ENCODE assay signal across 1 cellular context in the genomic region with DNA sequence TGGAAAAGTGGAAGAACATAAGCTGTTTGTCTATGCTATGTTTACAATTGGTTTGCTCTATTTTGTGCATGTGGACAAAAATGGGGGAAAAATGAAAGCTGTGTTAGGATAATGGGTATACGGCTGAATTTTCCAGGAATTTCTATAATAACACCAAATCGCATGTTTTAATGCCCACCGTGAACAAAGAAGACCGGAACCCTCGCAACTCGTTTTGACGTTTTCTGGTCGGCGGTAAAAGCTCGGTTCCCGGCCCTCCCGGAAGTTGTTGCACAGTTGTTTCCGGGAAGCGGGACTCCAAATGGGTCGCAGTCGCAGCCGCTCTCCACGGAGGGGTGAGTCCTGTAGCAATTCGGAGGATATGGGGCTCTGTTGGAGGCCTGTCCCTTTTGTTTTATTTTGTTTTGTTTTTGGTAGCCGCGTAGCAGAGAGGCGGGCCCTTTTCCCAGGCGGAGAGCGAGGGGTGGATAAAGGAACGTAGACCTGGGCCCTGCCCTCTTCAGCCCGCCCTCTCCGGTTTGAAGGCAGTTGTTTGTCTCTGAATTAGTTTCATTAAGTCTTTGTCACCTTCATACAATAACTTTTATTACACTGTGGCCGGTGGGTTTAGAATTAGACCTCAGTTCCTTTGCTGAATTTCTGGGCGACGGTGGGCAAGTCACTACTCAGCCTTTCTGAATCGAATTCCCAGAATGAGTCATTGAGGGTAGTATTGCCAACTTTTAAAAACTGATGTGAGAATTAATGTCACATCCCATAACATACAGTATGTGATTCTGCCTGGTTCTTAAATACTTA.
TF ChIP-seq lines count a peak whose summit lies in the region.

A gene with protein sequence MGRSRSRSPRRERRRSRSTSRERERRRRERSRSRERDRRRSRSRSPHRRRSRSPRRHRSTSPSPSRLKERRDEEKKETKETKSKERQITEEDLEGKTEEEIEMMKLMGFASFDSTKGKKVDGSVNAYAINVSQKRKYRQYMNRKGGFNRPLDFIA (plus strand): TSS at position 273 of the 798 bp plus-strand sequence. CDS start 29 bp downstream, at position 302.

TF ChIP-seq in HepG2, 621 proteins besides CTCF, POLR2A, EP300 and RAD21 (continued from another document and continues in another):
- TF ChIP-seq, protein P1, sequence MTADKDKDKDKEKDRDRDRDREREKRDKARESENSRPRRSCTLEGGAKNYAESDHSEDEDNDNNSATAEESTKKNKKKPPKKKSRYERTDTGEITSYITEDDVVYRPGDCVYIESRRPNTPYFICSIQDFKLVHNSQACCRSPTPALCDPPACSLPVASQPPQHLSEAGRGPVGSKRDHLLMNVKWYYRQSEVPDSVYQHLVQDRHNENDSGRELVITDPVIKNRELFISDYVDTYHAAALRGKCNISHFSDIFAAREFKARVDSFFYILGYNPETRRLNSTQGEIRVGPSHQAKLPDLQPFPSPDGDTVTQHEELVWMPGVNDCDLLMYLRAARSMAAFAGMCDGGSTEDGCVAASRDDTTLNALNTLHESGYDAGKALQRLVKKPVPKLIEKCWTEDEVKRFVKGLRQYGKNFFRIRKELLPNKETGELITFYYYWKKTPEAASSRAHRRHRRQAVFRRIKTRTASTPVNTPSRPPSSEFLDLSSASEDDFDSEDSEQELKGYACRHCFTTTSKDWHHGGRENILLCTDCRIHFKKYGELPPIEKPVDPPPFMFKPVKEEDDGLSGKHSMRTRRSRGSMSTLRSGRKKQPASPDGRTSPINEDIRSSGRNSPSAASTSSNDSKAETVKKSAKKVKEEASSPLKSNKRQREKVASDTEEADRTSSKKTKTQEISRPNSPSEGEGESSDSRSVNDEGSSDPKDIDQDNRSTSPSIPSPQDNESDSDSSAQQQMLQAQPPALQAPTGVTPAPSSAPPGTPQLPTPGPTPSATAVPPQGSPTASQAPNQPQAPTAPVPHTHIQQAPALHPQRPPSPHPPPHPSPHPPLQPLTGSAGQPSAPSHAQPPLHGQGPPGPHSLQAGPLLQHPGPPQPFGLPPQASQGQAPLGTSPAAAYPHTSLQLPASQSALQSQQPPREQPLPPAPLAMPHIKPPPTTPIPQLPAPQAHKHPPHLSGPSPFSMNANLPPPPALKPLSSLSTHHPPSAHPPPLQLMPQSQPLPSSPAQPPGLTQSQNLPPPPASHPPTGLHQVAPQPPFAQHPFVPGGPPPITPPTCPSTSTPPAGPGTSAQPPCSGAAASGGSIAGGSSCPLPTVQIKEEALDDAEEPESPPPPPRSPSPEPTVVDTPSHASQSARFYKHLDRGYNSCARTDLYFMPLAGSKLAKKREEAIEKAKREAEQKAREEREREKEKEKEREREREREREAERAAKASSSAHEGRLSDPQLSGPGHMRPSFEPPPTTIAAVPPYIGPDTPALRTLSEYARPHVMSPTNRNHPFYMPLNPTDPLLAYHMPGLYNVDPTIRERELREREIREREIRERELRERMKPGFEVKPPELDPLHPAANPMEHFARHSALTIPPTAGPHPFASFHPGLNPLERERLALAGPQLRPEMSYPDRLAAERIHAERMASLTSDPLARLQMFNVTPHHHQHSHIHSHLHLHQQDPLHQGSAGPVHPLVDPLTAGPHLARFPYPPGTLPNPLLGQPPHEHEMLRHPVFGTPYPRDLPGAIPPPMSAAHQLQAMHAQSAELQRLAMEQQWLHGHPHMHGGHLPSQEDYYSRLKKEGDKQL (CRISPR knock-in tag; IDR thresholded peaks at IDR 0.05; ENCODE audit: low read depth): peak; percentile 64; the same call in 1 of the 2 replicates
- TF ChIP-seq GTF3A (CRISPR knock-in tag; conservative IDR thresholded peaks at IDR 0.05): peak; percentile 74; the same call in 1 of the 2 replicates
- TF ChIP-seq HOXA3 (CRISPR knock-in tag; IDR thresholded peaks at IDR 0.05): peak; percentile 92
- TF ChIP-seq ZNF850 (CRISPR knock-in tag; conservative IDR thresholded peaks at IDR 0.05): peak; percentile 83; the same call in 1 of the 2 replicates
- 0 out of 2 replicates have a peak, but pooled peaks have one; percentile 43 for TF ChIP-seq REXO4 (CRISPR knock-in tag; IDR thresholded peaks at IDR 0.05; ENCODE audit: borderline replicate concordance)
- TF ChIP-seq, protein P2, sequence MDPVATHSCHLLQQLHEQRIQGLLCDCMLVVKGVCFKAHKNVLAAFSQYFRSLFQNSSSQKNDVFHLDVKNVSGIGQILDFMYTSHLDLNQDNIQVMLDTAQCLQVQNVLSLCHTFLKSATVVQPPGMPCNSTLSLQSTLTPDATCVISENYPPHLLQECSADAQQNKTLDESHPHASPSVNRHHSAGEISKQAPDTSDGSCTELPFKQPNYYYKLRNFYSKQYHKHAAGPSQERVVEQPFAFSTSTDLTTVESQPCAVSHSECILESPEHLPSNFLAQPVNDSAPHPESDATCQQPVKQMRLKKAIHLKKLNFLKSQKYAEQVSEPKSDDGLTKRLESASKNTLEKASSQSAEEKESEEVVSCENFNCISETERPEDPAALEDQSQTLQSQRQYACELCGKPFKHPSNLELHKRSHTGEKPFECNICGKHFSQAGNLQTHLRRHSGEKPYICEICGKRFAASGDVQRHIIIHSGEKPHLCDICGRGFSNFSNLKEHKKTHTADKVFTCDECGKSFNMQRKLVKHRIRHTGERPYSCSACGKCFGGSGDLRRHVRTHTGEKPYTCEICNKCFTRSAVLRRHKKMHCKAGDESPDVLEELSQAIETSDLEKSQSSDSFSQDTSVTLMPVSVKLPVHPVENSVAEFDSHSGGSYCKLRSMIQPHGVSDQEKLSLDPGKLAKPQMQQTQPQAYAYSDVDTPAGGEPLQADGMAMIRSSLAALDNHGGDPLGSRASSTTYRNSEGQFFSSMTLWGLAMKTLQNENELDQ (CRISPR knock-in tag; IDR thresholded peaks at IDR 0.05; ENCODE audit: borderline replicate concordance): peak; percentile 91; the same call in 1 of the 2 replicates
- TF ChIP-seq PLRG1 (conservative IDR thresholded peaks at IDR 0.05): no peak
- no peak for TF ChIP-seq TCF7L2 (IDR thresholded peaks at IDR 0.05; ENCODE audit: low read depth, low read length)
- TF ChIP-seq, protein P3, sequence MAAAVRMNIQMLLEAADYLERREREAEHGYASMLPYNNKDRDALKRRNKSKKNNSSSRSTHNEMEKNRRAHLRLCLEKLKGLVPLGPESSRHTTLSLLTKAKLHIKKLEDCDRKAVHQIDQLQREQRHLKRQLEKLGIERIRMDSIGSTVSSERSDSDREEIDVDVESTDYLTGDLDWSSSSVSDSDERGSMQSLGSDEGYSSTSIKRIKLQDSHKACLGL (CRISPR knock-in tag; IDR thresholded peaks at IDR 0.05): no peak; the same call in 1 of the 2 replicates
- peak in 1 of 2 experiments; percentile 99; a peak in 2 of 4 replicates for TF ChIP-seq KLF16 (CRISPR knock-in tag; IDR thresholded peaks at IDR 0.05)
- no peak for TF ChIP-seq ATM (IDR thresholded peaks at IDR 0.05; ENCODE audit: borderline replicate concordance)
- TF ChIP-seq MIER3 (CRISPR knock-in tag; IDR thresholded peaks at IDR 0.05; ENCODE audit: borderline replicate concordance): peak; percentile 90; the same call in 1 of the 2 replicates
- TF ChIP-seq, protein P4, sequence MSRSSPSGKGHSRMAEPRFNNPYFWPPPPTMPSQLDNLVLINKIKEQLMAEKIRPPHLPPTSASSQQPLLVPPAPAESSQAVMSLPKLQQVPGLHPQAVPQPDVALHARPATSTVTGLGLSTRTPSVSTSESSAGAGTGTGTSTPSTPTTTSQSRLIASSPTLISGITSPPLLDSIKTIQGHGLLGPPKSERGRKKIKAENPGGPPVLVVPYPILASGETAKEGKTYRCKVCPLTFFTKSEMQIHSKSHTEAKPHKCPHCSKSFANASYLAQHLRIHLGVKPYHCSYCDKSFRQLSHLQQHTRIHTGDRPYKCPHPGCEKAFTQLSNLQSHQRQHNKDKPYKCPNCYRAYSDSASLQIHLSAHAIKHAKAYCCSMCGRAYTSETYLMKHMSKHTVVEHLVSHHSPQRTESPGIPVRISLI (CRISPR knock-in tag; IDR thresholded peaks at IDR 0.05; ENCODE audit: borderline replicate concordance): no peak
- peak; percentile 50; the same call in 1 of the 2 replicates for TF ChIP-seq ZKSCAN1 (IDR thresholded peaks at IDR 0.05; ENCODE audit: low read length)
- TF ChIP-seq NRL (CRISPR knock-in tag; IDR thresholded peaks at IDR 0.05; ENCODE audit: borderline replicate concordance): peak; percentile 81; the same call in 1 of the 2 replicates
- TF ChIP-seq NKX3-1 (CRISPR knock-in tag; IDR thresholded peaks at IDR 0.05): peak; percentile 96
- TF ChIP-seq ZNF207 (IDR thresholded peaks at IDR 0.05; ENCODE audit: borderline replicate concordance): no peak
- TF ChIP-seq, protein P5, sequence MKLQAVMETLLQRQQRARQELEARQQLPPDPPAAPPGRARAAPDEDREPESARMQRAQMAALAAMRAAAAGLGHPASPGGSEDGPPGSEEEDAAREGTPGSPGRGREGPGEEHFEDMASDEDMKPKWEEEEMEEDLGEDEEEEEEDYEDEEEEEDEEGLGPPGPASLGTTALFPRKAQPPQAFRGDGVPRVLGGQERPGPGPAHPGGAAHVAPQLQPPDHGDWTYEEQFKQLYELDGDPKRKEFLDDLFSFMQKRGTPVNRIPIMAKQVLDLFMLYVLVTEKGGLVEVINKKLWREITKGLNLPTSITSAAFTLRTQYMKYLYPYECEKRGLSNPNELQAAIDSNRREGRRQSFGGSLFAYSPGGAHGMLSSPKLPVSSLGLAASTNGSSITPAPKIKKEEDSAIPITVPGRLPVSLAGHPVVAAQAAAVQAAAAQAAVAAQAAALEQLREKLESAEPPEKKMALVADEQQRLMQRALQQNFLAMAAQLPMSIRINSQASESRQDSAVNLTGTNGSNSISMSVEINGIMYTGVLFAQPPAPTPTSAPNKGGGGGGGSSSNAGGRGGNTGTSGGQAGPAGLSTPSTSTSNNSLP (IDR thresholded peaks at IDR 0.05; ENCODE audit: low read depth, low read length): 0 out of 2 replicates have a peak, but pooled peaks have one; percentile 18
- no peak for TF ChIP-seq ZNF496 (CRISPR knock-in tag; IDR thresholded peaks at IDR 0.05; ENCODE audit: insufficient replicate concordance)
- peak; percentile 45; the same call in 1 of the 2 replicates for TF ChIP-seq ZFP37 (CRISPR knock-in tag; IDR thresholded peaks at IDR 0.05; ENCODE audit: borderline replicate concordance)
- TF ChIP-seq ZNF776 (CRISPR knock-in tag; IDR thresholded peaks at IDR 0.05): no peak
- TF ChIP-seq ZNF326 (CRISPR knock-in tag; IDR thresholded peaks at IDR 0.05; ENCODE audit: borderline replicate concordance): no peak
- no peak; the same call in 1 of the 2 replicates for TF ChIP-seq ZBTB1 (CRISPR knock-in tag; IDR thresholded peaks at IDR 0.05; ENCODE audit: borderline replicate concordance)
- TF ChIP-seq, protein P6, sequence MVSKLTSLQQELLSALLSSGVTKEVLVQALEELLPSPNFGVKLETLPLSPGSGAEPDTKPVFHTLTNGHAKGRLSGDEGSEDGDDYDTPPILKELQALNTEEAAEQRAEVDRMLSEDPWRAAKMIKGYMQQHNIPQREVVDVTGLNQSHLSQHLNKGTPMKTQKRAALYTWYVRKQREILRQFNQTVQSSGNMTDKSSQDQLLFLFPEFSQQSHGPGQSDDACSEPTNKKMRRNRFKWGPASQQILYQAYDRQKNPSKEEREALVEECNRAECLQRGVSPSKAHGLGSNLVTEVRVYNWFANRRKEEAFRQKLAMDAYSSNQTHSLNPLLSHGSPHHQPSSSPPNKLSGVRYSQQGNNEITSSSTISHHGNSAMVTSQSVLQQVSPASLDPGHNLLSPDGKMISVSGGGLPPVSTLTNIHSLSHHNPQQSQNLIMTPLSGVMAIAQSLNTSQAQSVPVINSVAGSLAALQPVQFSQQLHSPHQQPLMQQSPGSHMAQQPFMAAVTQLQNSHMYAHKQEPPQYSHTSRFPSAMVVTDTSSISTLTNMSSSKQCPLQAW (CRISPR knock-in tag; IDR thresholded peaks at IDR 0.05): peak; percentile 90
- TF ChIP-seq NAIF1 (CRISPR knock-in tag; IDR thresholded peaks at IDR 0.05; ENCODE audit: borderline replicate concordance): no peak; the same call in 1 of the 2 replicates
- TF ChIP-seq, protein P7, sequence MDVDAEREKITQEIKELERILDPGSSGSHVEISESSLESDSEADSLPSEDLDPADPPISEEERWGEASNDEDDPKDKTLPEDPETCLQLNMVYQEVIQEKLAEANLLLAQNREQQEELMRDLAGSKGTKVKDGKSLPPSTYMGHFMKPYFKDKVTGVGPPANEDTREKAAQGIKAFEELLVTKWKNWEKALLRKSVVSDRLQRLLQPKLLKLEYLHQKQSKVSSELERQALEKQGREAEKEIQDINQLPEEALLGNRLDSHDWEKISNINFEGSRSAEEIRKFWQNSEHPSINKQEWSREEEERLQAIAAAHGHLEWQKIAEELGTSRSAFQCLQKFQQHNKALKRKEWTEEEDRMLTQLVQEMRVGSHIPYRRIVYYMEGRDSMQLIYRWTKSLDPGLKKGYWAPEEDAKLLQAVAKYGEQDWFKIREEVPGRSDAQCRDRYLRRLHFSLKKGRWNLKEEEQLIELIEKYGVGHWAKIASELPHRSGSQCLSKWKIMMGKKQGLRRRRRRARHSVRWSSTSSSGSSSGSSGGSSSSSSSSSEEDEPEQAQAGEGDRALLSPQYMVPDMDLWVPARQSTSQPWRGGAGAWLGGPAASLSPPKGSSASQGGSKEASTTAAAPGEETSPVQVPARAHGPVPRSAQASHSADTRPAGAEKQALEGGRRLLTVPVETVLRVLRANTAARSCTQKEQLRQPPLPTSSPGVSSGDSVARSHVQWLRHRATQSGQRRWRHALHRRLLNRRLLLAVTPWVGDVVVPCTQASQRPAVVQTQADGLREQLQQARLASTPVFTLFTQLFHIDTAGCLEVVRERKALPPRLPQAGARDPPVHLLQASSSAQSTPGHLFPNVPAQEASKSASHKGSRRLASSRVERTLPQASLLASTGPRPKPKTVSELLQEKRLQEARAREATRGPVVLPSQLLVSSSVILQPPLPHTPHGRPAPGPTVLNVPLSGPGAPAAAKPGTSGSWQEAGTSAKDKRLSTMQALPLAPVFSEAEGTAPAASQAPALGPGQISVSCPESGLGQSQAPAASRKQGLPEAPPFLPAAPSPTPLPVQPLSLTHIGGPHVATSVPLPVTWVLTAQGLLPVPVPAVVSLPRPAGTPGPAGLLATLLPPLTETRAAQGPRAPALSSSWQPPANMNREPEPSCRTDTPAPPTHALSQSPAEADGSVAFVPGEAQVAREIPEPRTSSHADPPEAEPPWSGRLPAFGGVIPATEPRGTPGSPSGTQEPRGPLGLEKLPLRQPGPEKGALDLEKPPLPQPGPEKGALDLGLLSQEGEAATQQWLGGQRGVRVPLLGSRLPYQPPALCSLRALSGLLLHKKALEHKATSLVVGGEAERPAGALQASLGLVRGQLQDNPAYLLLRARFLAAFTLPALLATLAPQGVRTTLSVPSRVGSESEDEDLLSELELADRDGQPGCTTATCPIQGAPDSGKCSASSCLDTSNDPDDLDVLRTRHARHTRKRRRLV (CRISPR knock-in tag; IDR thresholded peaks at IDR 0.05): no peak
- TF ChIP-seq, protein P8, sequence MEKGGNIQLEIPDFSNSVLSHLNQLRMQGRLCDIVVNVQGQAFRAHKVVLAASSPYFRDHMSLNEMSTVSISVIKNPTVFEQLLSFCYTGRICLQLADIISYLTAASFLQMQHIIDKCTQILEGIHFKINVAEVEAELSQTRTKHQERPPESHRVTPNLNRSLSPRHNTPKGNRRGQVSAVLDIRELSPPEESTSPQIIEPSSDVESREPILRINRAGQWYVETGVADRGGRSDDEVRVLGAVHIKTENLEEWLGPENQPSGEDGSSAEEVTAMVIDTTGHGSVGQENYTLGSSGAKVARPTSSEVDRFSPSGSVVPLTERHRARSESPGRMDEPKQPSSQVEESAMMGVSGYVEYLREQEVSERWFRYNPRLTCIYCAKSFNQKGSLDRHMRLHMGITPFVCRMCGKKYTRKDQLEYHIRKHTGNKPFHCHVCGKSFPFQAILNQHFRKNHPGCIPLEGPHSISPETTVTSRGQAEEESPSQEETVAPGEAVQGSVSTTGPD (CRISPR knock-in tag; IDR thresholded peaks at IDR 0.05): peak; percentile 29; the same call in 1 of the 2 replicates
- TF ChIP-seq ZNF432 (CRISPR knock-in tag; IDR thresholded peaks at IDR 0.05; ENCODE audit: borderline replicate concordance): no peak
- no peak for TF ChIP-seq IKZF1 (IDR thresholded peaks at IDR 0.05)
- peak; percentile 95 for TF ChIP-seq ZNF331 (CRISPR knock-in tag; IDR thresholded peaks at IDR 0.05)
- TF ChIP-seq MED13 (CRISPR knock-in tag; IDR thresholded peaks at IDR 0.05): peak; percentile 78
- peak; percentile 81; the same call in 1 of the 2 replicates for TF ChIP-seq ZBTB38 (CRISPR knock-in tag; IDR thresholded peaks at IDR 0.05)
- no peak for TF ChIP-seq U2AF2 (IDR thresholded peaks at IDR 0.05; ENCODE audit: low read depth, low read length)
